Comparison of ENCODE assay signal across 1 cellular context in genomic region chr15:41115652-41116115, GRCh38.
TF ChIP-seq lines count a peak whose summit lies in the region.

No MANE protein-coding gene starts in this region.

TF ChIP-seq in HepG2, 621 proteins besides CTCF, POLR2A, EP300 and RAD21 (continued from another document and continues in another):
- 0 out of 2 replicates have a peak, but pooled peaks have one; percentile 24 for TF ChIP-seq PRDM15 (CRISPR knock-in tag; IDR thresholded peaks at IDR 0.05)
- TF ChIP-seq STAG1 (CRISPR knock-in tag; IDR thresholded peaks at IDR 0.05), result no peak
- TF ChIP-seq BHLHE40 (IDR thresholded peaks at IDR 0.05; ENCODE audit: low read length), result peak; percentile 53; the same call in 1 of the 2 replicates
- no peak for TF ChIP-seq ZNF768 (CRISPR knock-in tag; IDR thresholded peaks at IDR 0.05)
- no peak for TF ChIP-seq PAX8 (CRISPR knock-in tag; IDR thresholded peaks at IDR 0.05; ENCODE audit: borderline replicate concordance)
- no peak for TF ChIP-seq ZMYM2 (CRISPR knock-in tag; IDR thresholded peaks at IDR 0.05)
- no peak for TF ChIP-seq ZSCAN29 (CRISPR knock-in tag; conservative IDR thresholded peaks at IDR 0.05)
- TF ChIP-seq ZNF597 (CRISPR knock-in tag; IDR thresholded peaks at IDR 0.05), result no peak
- peak; percentile 49 for TF ChIP-seq ZNF687 (CRISPR knock-in tag; IDR thresholded peaks at IDR 0.05)
- TF ChIP-seq, protein P1, sequence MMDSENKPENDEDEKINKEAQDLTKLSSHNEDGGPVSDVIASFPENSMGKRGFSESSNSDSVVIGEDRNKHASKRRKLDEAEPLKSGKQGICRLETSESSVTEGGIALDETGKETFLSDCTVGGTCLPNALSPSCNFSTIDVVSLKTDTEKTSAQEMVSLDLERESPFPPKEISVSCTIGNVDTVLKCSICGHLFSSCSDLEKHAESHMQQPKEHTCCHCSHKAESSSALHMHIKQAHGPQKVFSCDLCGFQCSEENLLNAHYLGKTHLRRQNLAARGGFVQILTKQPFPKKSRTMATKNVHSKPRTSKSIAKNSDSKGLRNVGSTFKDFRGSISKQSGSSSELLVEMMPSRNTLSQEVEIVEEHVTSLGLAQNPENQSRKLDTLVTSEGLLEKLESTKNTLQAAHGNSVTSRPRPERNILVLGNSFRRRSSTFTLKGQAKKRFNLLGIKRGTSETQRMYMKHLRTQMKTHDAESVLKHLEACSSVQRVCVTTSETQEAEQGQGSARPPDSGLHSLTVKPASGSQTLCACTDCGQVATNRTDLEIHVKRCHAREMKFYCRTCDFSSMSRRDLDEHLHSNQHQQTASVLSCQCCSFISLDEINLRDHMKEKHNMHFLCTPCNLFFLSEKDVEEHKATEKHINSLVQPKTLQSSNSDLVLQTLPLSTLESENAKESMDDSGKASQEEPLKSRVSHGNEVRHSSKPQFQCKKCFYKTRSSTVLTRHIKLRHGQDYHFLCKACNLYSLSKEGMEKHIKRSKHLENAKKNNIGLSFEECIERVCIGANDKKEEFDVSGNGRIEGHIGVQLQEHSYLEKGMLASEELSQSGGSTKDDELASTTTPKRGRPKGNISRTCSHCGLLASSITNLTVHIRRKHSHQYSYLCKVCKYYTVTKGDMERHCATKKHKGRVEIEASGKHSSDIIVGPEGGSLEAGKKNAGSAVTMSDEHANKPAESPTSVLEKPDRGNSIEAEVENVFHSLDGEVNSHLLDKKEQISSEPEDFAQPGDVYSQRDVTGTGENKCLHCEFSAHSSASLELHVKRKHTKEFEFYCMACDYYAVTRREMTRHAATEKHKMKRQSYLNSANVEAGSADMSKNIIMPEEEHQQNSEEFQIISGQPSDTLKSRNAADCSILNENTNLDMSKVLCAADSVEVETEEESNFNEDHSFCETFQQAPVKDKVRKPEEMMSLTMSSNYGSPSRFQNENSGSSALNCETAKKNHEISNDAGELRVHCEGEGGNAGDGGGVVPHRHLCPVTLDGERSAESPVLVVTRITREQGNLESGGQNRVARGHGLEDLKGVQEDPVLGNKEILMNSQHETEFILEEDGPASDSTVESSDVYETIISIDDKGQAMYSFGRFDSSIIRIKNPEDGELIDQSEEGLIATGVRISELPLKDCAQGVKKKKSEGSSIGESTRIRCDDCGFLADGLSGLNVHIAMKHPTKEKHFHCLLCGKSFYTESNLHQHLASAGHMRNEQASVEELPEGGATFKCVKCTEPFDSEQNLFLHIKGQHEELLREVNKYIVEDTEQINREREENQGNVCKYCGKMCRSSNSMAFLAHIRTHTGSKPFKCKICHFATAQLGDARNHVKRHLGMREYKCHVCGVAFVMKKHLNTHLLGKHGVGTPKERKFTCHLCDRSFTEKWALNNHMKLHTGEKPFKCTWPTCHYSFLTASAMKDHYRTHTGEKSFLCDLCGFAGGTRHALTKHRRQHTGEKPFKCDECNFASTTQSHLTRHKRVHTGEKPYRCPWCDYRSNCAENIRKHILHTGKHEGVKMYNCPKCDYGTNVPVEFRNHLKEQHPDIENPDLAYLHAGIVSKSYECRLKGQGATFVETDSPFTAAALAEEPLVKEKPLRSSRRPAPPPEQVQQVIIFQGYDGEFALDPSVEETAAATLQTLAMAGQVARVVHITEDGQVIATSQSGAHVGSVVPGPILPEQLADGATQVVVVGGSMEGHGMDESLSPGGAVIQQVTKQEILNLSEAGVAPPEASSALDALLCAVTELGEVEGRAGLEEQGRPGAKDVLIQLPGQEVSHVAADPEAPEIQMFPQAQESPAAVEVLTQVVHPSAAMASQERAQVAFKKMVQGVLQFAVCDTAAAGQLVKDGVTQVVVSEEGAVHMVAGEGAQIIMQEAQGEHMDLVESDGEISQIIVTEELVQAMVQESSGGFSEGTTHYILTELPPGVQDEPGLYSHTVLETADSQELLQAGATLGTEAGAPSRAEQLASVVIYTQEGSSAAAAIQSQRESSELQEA (CRISPR knock-in tag; IDR thresholded peaks at IDR 0.05; ENCODE audit: not compliant biosample characterization), result peak; percentile 25
- TF ChIP-seq, protein P2, sequence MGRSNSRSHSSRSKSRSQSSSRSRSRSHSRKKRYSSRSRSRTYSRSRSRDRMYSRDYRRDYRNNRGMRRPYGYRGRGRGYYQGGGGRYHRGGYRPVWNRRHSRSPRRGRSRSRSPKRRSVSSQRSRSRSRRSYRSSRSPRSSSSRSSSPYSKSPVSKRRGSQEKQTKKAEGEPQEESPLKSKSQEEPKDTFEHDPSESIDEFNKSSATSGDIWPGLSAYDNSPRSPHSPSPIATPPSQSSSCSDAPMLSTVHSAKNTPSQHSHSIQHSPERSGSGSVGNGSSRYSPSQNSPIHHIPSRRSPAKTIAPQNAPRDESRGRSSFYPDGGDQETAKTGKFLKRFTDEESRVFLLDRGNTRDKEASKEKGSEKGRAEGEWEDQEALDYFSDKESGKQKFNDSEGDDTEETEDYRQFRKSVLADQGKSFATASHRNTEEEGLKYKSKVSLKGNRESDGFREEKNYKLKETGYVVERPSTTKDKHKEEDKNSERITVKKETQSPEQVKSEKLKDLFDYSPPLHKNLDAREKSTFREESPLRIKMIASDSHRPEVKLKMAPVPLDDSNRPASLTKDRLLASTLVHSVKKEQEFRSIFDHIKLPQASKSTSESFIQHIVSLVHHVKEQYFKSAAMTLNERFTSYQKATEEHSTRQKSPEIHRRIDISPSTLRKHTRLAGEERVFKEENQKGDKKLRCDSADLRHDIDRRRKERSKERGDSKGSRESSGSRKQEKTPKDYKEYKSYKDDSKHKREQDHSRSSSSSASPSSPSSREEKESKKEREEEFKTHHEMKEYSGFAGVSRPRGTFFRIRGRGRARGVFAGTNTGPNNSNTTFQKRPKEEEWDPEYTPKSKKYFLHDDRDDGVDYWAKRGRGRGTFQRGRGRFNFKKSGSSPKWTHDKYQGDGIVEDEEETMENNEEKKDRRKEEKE (IDR thresholded peaks at IDR 0.05), result no peak
- no peak for TF ChIP-seq ZNF558 (CRISPR knock-in tag; IDR thresholded peaks at IDR 0.05; ENCODE audit: borderline replicate concordance)
- TF ChIP-seq KMT2A (CRISPR knock-in tag; IDR thresholded peaks at IDR 0.05), result no peak
- no peak for TF ChIP-seq JUN (CRISPR knock-in tag; IDR thresholded peaks at IDR 0.05)
- TF ChIP-seq SPEN (CRISPR knock-in tag; IDR thresholded peaks at IDR 0.05; ENCODE audit: low read depth), result no peak
- TF ChIP-seq MAFF (IDR thresholded peaks at IDR 0.05; ENCODE audit: low read depth, low read length), result no peak
- TF ChIP-seq NR2F1 (CRISPR knock-in tag; IDR thresholded peaks at IDR 0.05), result peak; percentile 15 to 62; a peak in 2 of 4 replicates
- TF ChIP-seq, protein P3, sequence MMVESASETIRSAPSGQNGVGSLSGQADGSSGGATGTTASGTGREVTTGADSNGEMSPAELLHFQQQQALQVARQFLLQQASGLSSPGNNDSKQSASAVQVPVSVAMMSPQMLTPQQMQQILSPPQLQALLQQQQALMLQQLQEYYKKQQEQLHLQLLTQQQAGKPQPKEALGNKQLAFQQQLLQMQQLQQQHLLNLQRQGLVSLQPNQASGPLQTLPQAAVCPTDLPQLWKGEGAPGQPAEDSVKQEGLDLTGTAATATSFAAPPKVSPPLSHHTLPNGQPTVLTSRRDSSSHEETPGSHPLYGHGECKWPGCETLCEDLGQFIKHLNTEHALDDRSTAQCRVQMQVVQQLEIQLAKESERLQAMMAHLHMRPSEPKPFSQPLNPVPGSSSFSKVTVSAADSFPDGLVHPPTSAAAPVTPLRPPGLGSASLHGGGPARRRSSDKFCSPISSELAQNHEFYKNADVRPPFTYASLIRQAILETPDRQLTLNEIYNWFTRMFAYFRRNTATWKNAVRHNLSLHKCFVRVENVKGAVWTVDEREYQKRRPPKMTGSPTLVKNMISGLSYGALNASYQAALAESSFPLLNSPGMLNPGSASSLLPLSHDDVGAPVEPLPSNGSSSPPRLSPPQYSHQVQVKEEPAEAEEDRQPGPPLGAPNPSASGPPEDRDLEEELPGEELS (CRISPR knock-in tag; IDR thresholded peaks at IDR 0.05), result peak; percentile 3; the same call in 1 of the 2 replicates
- TF ChIP-seq WIZ (CRISPR knock-in tag; IDR thresholded peaks at IDR 0.05), result no peak
- TF ChIP-seq ZNF761 (CRISPR knock-in tag; conservative IDR thresholded peaks at IDR 0.05), result no peak; the same call in 1 of the 2 replicates
- TF ChIP-seq NFIB (CRISPR knock-in tag; IDR thresholded peaks at IDR 0.05; ENCODE audit: borderline replicate concordance), result no peak
- no peak for TF ChIP-seq ARID5B (CRISPR knock-in tag; IDR thresholded peaks at IDR 0.05)
- TF ChIP-seq, protein P4, sequence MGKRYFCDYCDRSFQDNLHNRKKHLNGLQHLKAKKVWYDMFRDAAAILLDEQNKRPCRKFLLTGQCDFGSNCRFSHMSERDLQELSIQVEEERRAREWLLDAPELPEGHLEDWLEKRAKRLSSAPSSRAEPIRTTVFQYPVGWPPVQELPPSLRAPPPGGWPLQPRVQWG (CRISPR knock-in tag; IDR thresholded peaks at IDR 0.05; ENCODE audit: borderline replicate concordance, low read depth), result no peak
- no peak for TF ChIP-seq ZNF441 (CRISPR knock-in tag; IDR thresholded peaks at IDR 0.05; ENCODE audit: borderline replicate concordance)
- no peak for TF ChIP-seq KDM3A (CRISPR knock-in tag; IDR thresholded peaks at IDR 0.05; ENCODE audit: low read depth)
